21 cellular contexts compared by ENCODE assay signal in genomic region chr16:75627856-75628255, GRCh38. TPM values are rescaled to one million over a fixed set of nuclear protein-coding genes. Genes with fewer than 3 reads are reported as not detected.
DNase-seq lines count a peak whose midpoint lies in the region; ATAC-seq, FAIRE-seq and TF ChIP-seq lines count a peak whose summit lies in the region.
"Had no signal": no experiment of that assay in that cellular context is flagged by ENCODE, and none has a peak within 500 bp of the region (broad histone marks: within the 10 kb centered on the region; RNA-seq: fewer than 3 reads in every experiment).

No MANE protein-coding gene starts in this region.

- no peaks in the 10 kb centered on the region for H3K27me3 Mint-ChIP-seq in activated CD4-positive, alpha-beta T cell treated with anti-CD3 and anti-CD28 coated beads for 36 hours
- H3K27me3 Mint-ChIP-seq in T-helper 17 cell: no peaks in the 10 kb centered on the region
- no peaks in the 10 kb centered on the region for H3K27me3 Mint-ChIP-seq in central memory CD8-positive, alpha-beta T cell
- H3K27me3 Mint-ChIP-seq: dendritic cell treated with granulocyte-macrophage colony-stimulating factor and Interleukin-4, amounts not matched to agents 40 ng/mL and 50 ng/mL, for 4 days had no signal

- H3K4me3 Mint-ChIP-seq in activated CD4-positive, alpha-beta T cell treated with anti-CD3 and anti-CD28 coated beads for 36 hours: no peak overlapping the region
- H3K4me3 Mint-ChIP-seq in T-helper 17 cell: peak overlapping the region; percentile 62
- peak overlapping the region; percentile 2 for H3K4me3 Mint-ChIP-seq in central memory CD8-positive, alpha-beta T cell
- H3K4me3 Mint-ChIP-seq: dendritic cell treated with granulocyte-macrophage colony-stimulating factor and Interleukin-4, amounts not matched to agents 40 ng/mL and 50 ng/mL, for 4 days had no signal

- peaks cover 72% of the 10 kb centered on the region for H3K36me3 Mint-ChIP-seq in activated CD4-positive, alpha-beta T cell treated with anti-CD3 and anti-CD28 coated beads for 36 hours (ENCODE audit: low read depth)
- H3K36me3 Mint-ChIP-seq in T-helper 17 cell (ENCODE audit: low read depth): peaks cover 17% of the 10 kb centered on the region
- peaks cover 58% of the 10 kb centered on the region for H3K36me3 Mint-ChIP-seq in central memory CD8-positive, alpha-beta T cell (ENCODE audit: insufficient read depth)

- ATAC-seq in activated CD4-positive, alpha-beta T cell treated with anti-CD3 and anti-CD28 coated beads for 36 hours: no peak
- ATAC-seq in T-helper 17 cell: no peak
- no peak for ATAC-seq in central memory CD8-positive, alpha-beta T cell (replicated peaks; ENCODE audit: extremely low read depth, poor library complexity, severe bottlenecking)
- ATAC-seq: foreskin keratinocyte, sciatic nerve had no signal

- H3K9me3 Mint-ChIP-seq in activated CD4-positive, alpha-beta T cell treated with anti-CD3 and anti-CD28 coated beads for 36 hours (ENCODE audit: low read depth): no peaks in the 10 kb centered on the region
- no peaks in the 10 kb centered on the region for H3K9me3 Mint-ChIP-seq in central memory CD8-positive, alpha-beta T cell
- H3K9me3 Mint-ChIP-seq: dendritic cell treated with granulocyte-macrophage colony-stimulating factor and Interleukin-4, amounts not matched to agents 40 ng/mL and 50 ng/mL, for 4 days had no signal

- no peak for TF ChIP-seq POLR2A in H54 (IDR thresholded peaks at IDR 0.05; ENCODE audit: low read depth, low read length)

- H3K4me1 Mint-ChIP-seq in activated CD4-positive, alpha-beta T cell treated with anti-CD3 and anti-CD28 coated beads for 36 hours: peaks cover 36% of the 10 kb centered on the region
- peaks cover 40% of the 10 kb centered on the region for H3K4me1 Mint-ChIP-seq in T-helper 17 cell
- peaks cover 42% of the 10 kb centered on the region for H3K4me1 Mint-ChIP-seq in central memory CD8-positive, alpha-beta T cell

- intact Hi-C loops in activated CD4-positive, alpha-beta T cell treated with anti-CD3 and anti-CD28 coated beads for 36 hours (cut with DNase I, micrococcal nuclease): loop anchor here in 1 of 2 experiments (10.0 kb wide), 1 partner anchor 643 kb away; the partner anchor contains the start of gene WDR59

- H3K9me3 ChIP-seq in T-helper 17 cell (ENCODE audit: control insufficient read depth, low read length, poor library complexity, severe bottlenecking): no peaks in the 10 kb centered on the region
- H3K9me3 ChIP-seq: adrenal gland, SJCRH30, testis had no signal

- DNase-seq in activated CD4-positive, alpha-beta T cell treated with anti-CD3 and anti-CD28 coated beads for 36 hours: no peak
- DNase-seq in activated CD4-positive, alpha-beta T cell treated with anti-CD3 and anti-CD28 coated beads, Interleukin-2, amount 50 U/mL, for 48 hours: no peak
- DNase-seq in T-helper 17 cell: no peak
- no peak for DNase-seq in central memory CD8-positive, alpha-beta T cell (ENCODE audit: low spot score in 2 of 2)
- DNase-seq in pulmonary artery endothelial cell (ENCODE audit: low read depth, low spot score): peak; percentile 53
- no peak for DNase-seq in NCI-H510A treated with DMSO at 0.1 percent for 48 hours (lab: John Stamatoyannopoulos, UW)
- DNase-seq in H54 (ENCODE audit: insufficient read length, low spot score): no peak
- no peak for DNase-seq in DMS114 treated with DMSO at 0.1 percent for 48 hours (lab: John Stamatoyannopoulos, UW; ENCODE audit: unreplicated experiment)
- DNase-seq: 8988T; activated CD4-positive, alpha-beta T cell treated with anti-CD3 and anti-CD28 coated beads for 1 hour; DMS 273 treated with DMSO at 0.1 percent for 48 hours; foreskin keratinocyte; kidney glomerular epithelial cell; NCI-H2029 treated with DMSO at 0.1 percent for 48 hours; NK-92 treated with Interleukin-12 subunit alpha and Interleukin-12 subunit beta, amount 100 ng/mL, for 24 hours; SJCRH30; testis had no signal

- POLR2A ChIA-PET in activated CD4-positive, alpha-beta T cell treated with anti-CD3 and anti-CD28 coated beads for 36 hours (lab: Charles Lee): no interaction called here

- peak overlapping the region; percentile 69 for H3K27ac Mint-ChIP-seq in activated CD4-positive, alpha-beta T cell treated with anti-CD3 and anti-CD28 coated beads for 36 hours
- H3K27ac Mint-ChIP-seq in T-helper 17 cell: peak overlapping the region; percentile 95
- H3K27ac Mint-ChIP-seq in central memory CD8-positive, alpha-beta T cell (ENCODE audit: low read depth): peak overlapping the region; percentile 77
- H3K27ac Mint-ChIP-seq: dendritic cell treated with granulocyte-macrophage colony-stimulating factor and Interleukin-4, amounts not matched to agents 40 ng/mL and 50 ng/mL, for 4 days had no signal

- no peak for FAIRE-seq in H54 (lab: Jason Lieb, UNC)

- CTCF ChIA-PET in activated CD4-positive, alpha-beta T cell treated with anti-CD3 and anti-CD28 coated beads for 36 hours (lab: Charles Lee): interaction anchor here (0.7 kb wide), 1 partner anchor 9 kb away, joined by 3 read pairs; no protein-coding TSS in a partner anchor

RNA-seq across cellular contexts. Expression of gene ADAT1, which starts 4.8 kb away (rescaled TPM):
- total RNA-seq in activated CD4-positive, alpha-beta T cell treated with anti-CD3 and anti-CD28 coated beads for 36 hours: 10 to 100 TPM; 48.3 to 55.7 TPM
- 10 to 100 TPM; 57.9 to 64.1 TPM for total RNA-seq in T-helper 17 cell
- total RNA-seq in pulmonary artery endothelial cell: 55.0 and 59.7 TPM in 2 replicates

RNA-seq across cellular contexts. Expression of gene KARS1, which starts 19.6 kb away (rescaled TPM):
- total RNA-seq in activated CD4-positive, alpha-beta T cell treated with anti-CD3 and anti-CD28 coated beads for 36 hours: 100 to 1,000 TPM; 309 to 332 TPM
- total RNA-seq in T-helper 17 cell: 100 to 1,000 TPM; 160 to 161 TPM
- total RNA-seq in pulmonary artery endothelial cell: 213 and 222 TPM in 2 replicates

RNA-seq across cellular contexts. Expression of gene TERF2IP, which starts 19.7 kb away (rescaled TPM):
- total RNA-seq in activated CD4-positive, alpha-beta T cell treated with anti-CD3 and anti-CD28 coated beads for 36 hours: 10 to 100 TPM; 70.6 to 72.6 TPM
- 100 to 1,000 TPM in 1 of 2 donors, 10 to 100 TPM in 1; 98.1 to 107 TPM for total RNA-seq in T-helper 17 cell
- total RNA-seq in pulmonary artery endothelial cell: 39.0 and 49.8 TPM in 2 replicates

RNA-seq across cellular contexts. Expression of gene CPHXL2, which starts 49.0 kb away (rescaled TPM):
- not detected for total RNA-seq in activated CD4-positive, alpha-beta T cell treated with anti-CD3 and anti-CD28 coated beads for 36 hours
- total RNA-seq in T-helper 17 cell (not detected), pulmonary artery endothelial cell (not detected in 2 replicates)
- total RNA-seq: adrenal gland, foreskin keratinocyte, myocyte, sciatic nerve, SJCRH30 had no signal
